In the genomic region with DNA sequence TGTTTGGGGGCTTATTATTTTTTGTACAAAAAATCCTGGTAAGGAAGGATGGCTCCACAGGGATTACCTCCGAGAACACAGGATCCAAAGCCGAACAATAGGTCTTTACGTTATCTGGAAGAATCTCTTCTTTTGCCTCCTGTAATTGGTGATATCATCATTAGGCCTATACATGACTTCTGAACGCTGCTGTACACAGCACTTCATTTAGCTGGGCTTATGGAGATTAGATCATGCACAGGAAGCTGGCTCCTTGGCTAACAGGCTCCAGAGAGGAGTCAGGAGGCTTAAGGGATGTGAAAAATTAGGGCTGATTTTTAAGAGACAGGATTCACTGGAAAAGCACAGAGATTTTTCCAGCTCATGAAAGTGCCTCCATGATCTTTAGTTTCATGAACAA, we compare ENCODE assay signal across 30 cellular contexts.
"Had no signal": no experiment of that assay in that cellular context is flagged by ENCODE, and none has a peak within 500 bp of the region (broad histone marks: within the 10 kb centered on the region; RNA-seq: fewer than 3 reads in every experiment).

No MANE protein-coding gene starts in this region.

- DNase-seq: activated CD4-positive, alpha-beta memory T cell treated with anti-CD3 and anti-CD28 coated beads, Interleukin-2, amount 10 ng/mL, durations not matched to agents 7 days and 5 days; activated CD4-positive, alpha-beta T cell treated with anti-CD3 and anti-CD28 coated beads for 36 hours; activated CD4-positive, alpha-beta T cell treated with anti-CD3 and anti-CD28 coated beads, Interleukin-2, amount 10 ng/mL, durations not matched to agents 7 days and 5 days; activated CD4-positive, alpha-beta T cell treated with anti-CD3 and anti-CD28 coated beads, Interleukin-2, amount 50 U/mL, for 4 hours; activated CD4-positive, CD25-positive, alpha-beta regulatory T cell; activated CD4-positive, CD25-positive, alpha-beta regulatory T cell treated with anti-CD3 and anti-CD28 coated beads, Interleukin-2, amount 50 U/mL, for 72 hours; activated CD8-positive, alpha-beta memory T cell treated with anti-CD3 and anti-CD28 coated beads, Interleukin-2, amount 50 U/mL, for 48 hours; activated effector memory CD4-positive, alpha-beta T cell treated with anti-CD3 and anti-CD28 coated beads, Interleukin-2, amount 50 U/mL, for 16 hours; activated naive CD4-positive, alpha-beta T cell treated with anti-CD3 and anti-CD28 coated beads for 36 hours; activated naive CD8-positive, alpha-beta T cell treated with anti-CD3 and anti-CD28 coated beads for 36 hours; activated naive CD8-positive, alpha-beta T cell treated with anti-CD3 and anti-CD28 coated beads, Interleukin-2, amount 50 U/mL, for 24 hours; activated T-cell treated with anti-CD3 and anti-CD28 coated beads for 4 hours; activated T-cell treated with anti-CD3 and anti-CD28 coated beads, Interleukin-2, amount 50 U/mL, for 24 hours; adrenal gland; amygdala; aorta; body of pancreas; caudate nucleus; cortex of kidney; effector CD8-positive, alpha-beta T cell; esophagus squamous epithelium; foreskin melanocyte; heart right ventricle; T-helper 2 cell had no signal

- H3K36me3 ChIP-seq: adrenal gland had no signal

- H3K4me3 ChIP-seq: adrenal gland, body of pancreas, esophagus squamous epithelium, gastroesophageal sphincter, heart right ventricle, hepatocyte had no signal

- H3K4me3 Mint-ChIP-seq: activated CD4-positive, alpha-beta memory T cell treated with anti-CD3 and anti-CD28 coated beads, Interleukin-2, amount 10 ng/mL, durations not matched to agents 7 days and 5 days; activated CD4-positive, alpha-beta T cell treated with anti-CD3 and anti-CD28 coated beads for 36 hours; activated CD4-positive, alpha-beta T cell treated with anti-CD3 and anti-CD28 coated beads, Interleukin-2, amount 10 ng/mL, durations not matched to agents 7 days and 5 days; activated naive CD4-positive, alpha-beta T cell treated with anti-CD3 and anti-CD28 coated beads for 36 hours; activated naive CD4-positive, alpha-beta T cell treated with anti-CD3 and anti-CD28 coated beads, Interleukin-2, amount 50 U/mL, for 24 hours; activated naive CD8-positive, alpha-beta T cell treated with anti-CD3 and anti-CD28 coated beads for 36 hours; activated naive CD8-positive, alpha-beta T cell treated with anti-CD3 and anti-CD28 coated beads, Interleukin-2, amount 50 U/mL, for 24 hours; activated T-cell treated with anti-CD3 and anti-CD28 coated beads, Interleukin-2, amount 50 U/mL, for 24 hours; activated T-helper 17 cell treated with anti-CD3 and anti-CD28 coated beads, Interleukin-2, amount 50 U/mL, for 72 hours had no signal

- H3K27ac ChIP-seq: adrenal gland, body of pancreas, epithelial cell of prostate, esophagus squamous epithelium, gastroesophageal sphincter, hepatocyte, VCaP had no signal

- H3K27ac Mint-ChIP-seq: activated CD4-positive, alpha-beta memory T cell treated with anti-CD3 and anti-CD28 coated beads, Interleukin-2, amount 10 ng/mL, durations not matched to agents 7 days and 5 days; activated CD4-positive, alpha-beta T cell treated with anti-CD3 and anti-CD28 coated beads for 36 hours; activated CD4-positive, alpha-beta T cell treated with anti-CD3 and anti-CD28 coated beads, Interleukin-2, amount 10 ng/mL, durations not matched to agents 7 days and 5 days; activated naive CD4-positive, alpha-beta T cell treated with anti-CD3 and anti-CD28 coated beads for 36 hours; activated naive CD4-positive, alpha-beta T cell treated with anti-CD3 and anti-CD28 coated beads, Interleukin-2, amount 50 U/mL, for 24 hours; activated naive CD8-positive, alpha-beta T cell treated with anti-CD3 and anti-CD28 coated beads for 36 hours; activated naive CD8-positive, alpha-beta T cell treated with anti-CD3 and anti-CD28 coated beads, Interleukin-2, amount 50 U/mL, for 24 hours; activated T-cell treated with anti-CD3 and anti-CD28 coated beads, Interleukin-2, amount 50 U/mL, for 24 hours had no signal

- H3K27me3 ChIP-seq: adrenal gland, body of pancreas, esophagus squamous epithelium, gastroesophageal sphincter, heart right ventricle, hepatocyte had no signal

- ATAC-seq: activated CD4-positive, alpha-beta T cell treated with anti-CD3 and anti-CD28 coated beads for 36 hours; activated naive CD8-positive, alpha-beta T cell treated with anti-CD3 and anti-CD28 coated beads, Interleukin-2, amount 50 U/mL, for 24 hours; activated T-helper 17 cell treated with anti-CD3 and anti-CD28 coated beads, Interleukin-2, amount 50 U/mL, for 72 hours; body of pancreas; gastroesophageal sphincter had no signal

- H3K9me3 ChIP-seq: adrenal gland, body of pancreas, esophagus squamous epithelium, gastroesophageal sphincter, heart right ventricle had no signal

- H3K4me2 ChIP-seq: hepatocyte had no signal

- H3K27me3 Mint-ChIP-seq: activated CD4-positive, alpha-beta memory T cell treated with anti-CD3 and anti-CD28 coated beads, Interleukin-2, amount 10 ng/mL, durations not matched to agents 7 days and 5 days; activated CD4-positive, alpha-beta T cell treated with anti-CD3 and anti-CD28 coated beads for 36 hours; activated CD4-positive, alpha-beta T cell treated with anti-CD3 and anti-CD28 coated beads, Interleukin-2, amount 10 ng/mL, durations not matched to agents 7 days and 5 days; activated naive CD4-positive, alpha-beta T cell treated with anti-CD3 and anti-CD28 coated beads, Interleukin-2, amount 50 U/mL, for 24 hours; activated naive CD8-positive, alpha-beta T cell treated with anti-CD3 and anti-CD28 coated beads for 36 hours; activated naive CD8-positive, alpha-beta T cell treated with anti-CD3 and anti-CD28 coated beads, Interleukin-2, amount 50 U/mL, for 24 hours; activated T-cell treated with anti-CD3 and anti-CD28 coated beads, Interleukin-2, amount 50 U/mL, for 24 hours; activated T-helper 17 cell treated with anti-CD3 and anti-CD28 coated beads, Interleukin-2, amount 50 U/mL, for 72 hours had no signal

- H3K36me3 Mint-ChIP-seq: activated naive CD8-positive, alpha-beta T cell treated with anti-CD3 and anti-CD28 coated beads for 36 hours had no signal

- H2AFZ ChIP-seq: hepatocyte had no signal

- H3K79me2 ChIP-seq: hepatocyte had no signal

- H3K4me1 ChIP-seq: adrenal gland had no signal

- H3K9me3 Mint-ChIP-seq: activated CD4-positive, alpha-beta memory T cell treated with anti-CD3 and anti-CD28 coated beads, Interleukin-2, amount 10 ng/mL, durations not matched to agents 7 days and 5 days; activated CD4-positive, alpha-beta T cell treated with anti-CD3 and anti-CD28 coated beads, Interleukin-2, amount 10 ng/mL, durations not matched to agents 7 days and 5 days; activated naive CD4-positive, alpha-beta T cell treated with anti-CD3 and anti-CD28 coated beads for 36 hours; activated naive CD4-positive, alpha-beta T cell treated with anti-CD3 and anti-CD28 coated beads, Interleukin-2, amount 50 U/mL, for 24 hours; activated naive CD8-positive, alpha-beta T cell treated with anti-CD3 and anti-CD28 coated beads for 36 hours; activated naive CD8-positive, alpha-beta T cell treated with anti-CD3 and anti-CD28 coated beads, Interleukin-2, amount 50 U/mL, for 24 hours; activated T-cell treated with anti-CD3 and anti-CD28 coated beads, Interleukin-2, amount 50 U/mL, for 24 hours; activated T-helper 17 cell treated with anti-CD3 and anti-CD28 coated beads, Interleukin-2, amount 50 U/mL, for 72 hours had no signal

- H3K4me1 Mint-ChIP-seq: activated CD4-positive, alpha-beta memory T cell treated with anti-CD3 and anti-CD28 coated beads, Interleukin-2, amount 10 ng/mL, durations not matched to agents 7 days and 5 days; activated CD4-positive, alpha-beta T cell treated with anti-CD3 and anti-CD28 coated beads for 36 hours; activated CD4-positive, alpha-beta T cell treated with anti-CD3 and anti-CD28 coated beads, Interleukin-2, amount 10 ng/mL, durations not matched to agents 7 days and 5 days; activated naive CD4-positive, alpha-beta T cell treated with anti-CD3 and anti-CD28 coated beads, Interleukin-2, amount 50 U/mL, for 24 hours; activated naive CD8-positive, alpha-beta T cell treated with anti-CD3 and anti-CD28 coated beads for 36 hours; activated naive CD8-positive, alpha-beta T cell treated with anti-CD3 and anti-CD28 coated beads, Interleukin-2, amount 50 U/mL, for 24 hours; activated T-helper 17 cell treated with anti-CD3 and anti-CD28 coated beads, Interleukin-2, amount 50 U/mL, for 72 hours had no signal
